In genomic region chr7:135708041-135708440, GRCh38 we compare ENCODE assay signal across 1 cellular context.
TF ChIP-seq lines count a peak whose summit lies in the region.

No MANE protein-coding gene starts in this region.

TF ChIP-seq in GM23338, 12 proteins besides CTCF, POLR2A, EP300 and RAD21 (continued from another document):
- no peak for TF ChIP-seq ZNF114 (CRISPR knock-in tag; IDR thresholded peaks at IDR 0.05)
- no peak for TF ChIP-seq JUNB (IDR thresholded peaks at IDR 0.05; ENCODE audit: unreplicated experiment)
- no peak for TF ChIP-seq EZH2phosphoT487 (IDR thresholded peaks at IDR 0.05; ENCODE audit: unreplicated experiment)
- no peak for TF ChIP-seq NANOG (IDR thresholded peaks at IDR 0.05; ENCODE audit: borderline replicate concordance)
- no peak for TF ChIP-seq CREB1 (CRISPR knock-in tag; IDR thresholded peaks at IDR 0.05; ENCODE audit: low read depth)
- TF ChIP-seq STAT1 (IDR thresholded peaks at IDR 0.05; ENCODE audit: unreplicated experiment) = no peak
- TF ChIP-seq, protein P1, sequence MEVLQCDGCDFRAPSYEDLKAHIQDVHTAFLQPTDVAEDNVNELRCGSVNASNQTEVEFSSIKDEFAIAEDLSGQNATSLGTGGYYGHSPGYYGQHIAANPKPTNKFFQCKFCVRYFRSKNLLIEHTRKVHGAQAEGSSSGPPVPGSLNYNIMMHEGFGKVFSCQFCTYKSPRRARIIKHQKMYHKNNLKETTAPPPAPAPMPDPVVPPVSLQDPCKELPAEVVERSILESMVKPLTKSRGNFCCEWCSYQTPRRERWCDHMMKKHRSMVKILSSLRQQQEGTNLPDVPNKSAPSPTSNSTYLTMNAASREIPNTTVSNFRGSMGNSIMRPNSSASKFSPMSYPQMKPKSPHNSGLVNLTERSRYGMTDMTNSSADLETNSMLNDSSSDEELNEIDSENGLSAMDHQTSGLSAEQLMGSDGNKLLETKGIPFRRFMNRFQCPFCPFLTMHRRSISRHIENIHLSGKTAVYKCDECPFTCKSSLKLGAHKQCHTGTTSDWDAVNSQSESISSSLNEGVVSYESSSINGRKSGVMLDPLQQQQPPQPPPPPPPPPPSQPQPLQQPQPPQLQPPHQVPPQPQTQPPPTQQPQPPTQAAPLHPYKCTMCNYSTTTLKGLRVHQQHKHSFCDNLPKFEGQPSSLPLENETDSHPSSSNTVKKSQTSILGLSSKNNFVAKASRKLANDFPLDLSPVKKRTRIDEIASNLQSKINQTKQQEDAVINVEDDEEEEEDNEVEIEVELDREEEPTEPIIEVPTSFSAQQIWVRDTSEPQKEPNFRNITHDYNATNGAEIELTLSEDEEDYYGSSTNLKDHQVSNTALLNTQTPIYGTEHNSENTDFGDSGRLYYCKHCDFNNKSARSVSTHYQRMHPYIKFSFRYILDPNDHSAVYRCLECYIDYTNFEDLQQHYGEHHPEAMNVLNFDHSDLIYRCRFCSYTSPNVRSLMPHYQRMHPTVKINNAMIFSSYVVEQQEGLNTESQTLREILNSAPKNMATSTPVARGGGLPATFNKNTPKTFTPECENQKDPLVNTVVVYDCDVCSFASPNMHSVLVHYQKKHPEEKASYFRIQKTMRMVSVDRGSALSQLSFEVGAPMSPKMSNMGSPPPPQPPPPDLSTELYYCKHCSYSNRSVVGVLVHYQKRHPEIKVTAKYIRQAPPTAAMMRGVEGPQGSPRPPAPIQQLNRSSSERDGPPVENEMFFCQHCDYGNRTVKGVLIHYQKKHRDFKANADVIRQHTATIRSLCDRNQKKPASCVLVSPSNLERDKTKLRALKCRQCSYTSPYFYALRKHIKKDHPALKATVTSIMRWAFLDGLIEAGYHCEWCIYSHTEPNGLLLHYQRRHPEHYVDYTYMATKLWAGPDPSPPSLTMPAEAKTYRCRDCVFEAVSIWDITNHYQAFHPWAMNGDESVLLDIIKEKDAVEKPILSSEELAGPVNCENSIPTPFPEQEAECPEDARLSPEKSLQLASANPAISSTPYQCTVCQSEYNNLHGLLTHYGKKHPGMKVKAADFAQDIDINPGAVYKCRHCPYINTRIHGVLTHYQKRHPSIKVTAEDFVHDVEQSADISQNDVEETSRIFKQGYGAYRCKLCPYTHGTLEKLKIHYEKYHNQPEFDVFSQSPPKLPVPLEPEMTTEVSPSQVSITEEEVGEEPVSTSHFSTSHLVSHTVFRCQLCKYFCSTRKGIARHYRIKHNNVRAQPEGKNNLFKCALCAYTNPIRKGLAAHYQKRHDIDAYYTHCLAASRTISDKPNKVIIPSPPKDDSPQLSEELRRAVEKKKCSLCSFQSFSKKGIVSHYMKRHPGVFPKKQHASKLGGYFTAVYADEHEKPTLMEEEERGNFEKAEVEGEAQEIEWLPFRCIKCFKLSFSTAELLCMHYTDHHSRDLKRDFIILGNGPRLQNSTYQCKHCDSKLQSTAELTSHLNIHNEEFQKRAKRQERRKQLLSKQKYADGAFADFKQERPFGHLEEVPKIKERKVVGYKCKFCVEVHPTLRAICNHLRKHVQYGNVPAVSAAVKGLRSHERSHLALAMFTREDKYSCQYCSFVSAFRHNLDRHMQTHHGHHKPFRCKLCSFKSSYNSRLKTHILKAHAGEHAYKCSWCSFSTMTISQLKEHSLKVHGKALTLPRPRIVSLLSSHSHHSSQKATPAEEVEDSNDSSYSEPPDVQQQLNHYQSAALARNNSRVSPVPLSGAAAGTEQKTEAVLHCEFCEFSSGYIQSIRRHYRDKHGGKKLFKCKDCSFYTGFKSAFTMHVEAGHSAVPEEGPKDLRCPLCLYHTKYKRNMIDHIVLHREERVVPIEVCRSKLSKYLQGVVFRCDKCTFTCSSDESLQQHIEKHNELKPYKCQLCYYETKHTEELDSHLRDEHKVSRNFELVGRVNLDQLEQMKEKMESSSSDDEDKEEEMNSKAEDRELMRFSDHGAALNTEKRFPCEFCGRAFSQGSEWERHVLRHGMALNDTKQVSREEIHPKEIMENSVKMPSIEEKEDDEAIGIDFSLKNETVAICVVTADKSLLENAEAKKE (CRISPR knock-in tag; IDR thresholded peaks at IDR 0.05) = no peak
- TF ChIP-seq, protein P2, sequence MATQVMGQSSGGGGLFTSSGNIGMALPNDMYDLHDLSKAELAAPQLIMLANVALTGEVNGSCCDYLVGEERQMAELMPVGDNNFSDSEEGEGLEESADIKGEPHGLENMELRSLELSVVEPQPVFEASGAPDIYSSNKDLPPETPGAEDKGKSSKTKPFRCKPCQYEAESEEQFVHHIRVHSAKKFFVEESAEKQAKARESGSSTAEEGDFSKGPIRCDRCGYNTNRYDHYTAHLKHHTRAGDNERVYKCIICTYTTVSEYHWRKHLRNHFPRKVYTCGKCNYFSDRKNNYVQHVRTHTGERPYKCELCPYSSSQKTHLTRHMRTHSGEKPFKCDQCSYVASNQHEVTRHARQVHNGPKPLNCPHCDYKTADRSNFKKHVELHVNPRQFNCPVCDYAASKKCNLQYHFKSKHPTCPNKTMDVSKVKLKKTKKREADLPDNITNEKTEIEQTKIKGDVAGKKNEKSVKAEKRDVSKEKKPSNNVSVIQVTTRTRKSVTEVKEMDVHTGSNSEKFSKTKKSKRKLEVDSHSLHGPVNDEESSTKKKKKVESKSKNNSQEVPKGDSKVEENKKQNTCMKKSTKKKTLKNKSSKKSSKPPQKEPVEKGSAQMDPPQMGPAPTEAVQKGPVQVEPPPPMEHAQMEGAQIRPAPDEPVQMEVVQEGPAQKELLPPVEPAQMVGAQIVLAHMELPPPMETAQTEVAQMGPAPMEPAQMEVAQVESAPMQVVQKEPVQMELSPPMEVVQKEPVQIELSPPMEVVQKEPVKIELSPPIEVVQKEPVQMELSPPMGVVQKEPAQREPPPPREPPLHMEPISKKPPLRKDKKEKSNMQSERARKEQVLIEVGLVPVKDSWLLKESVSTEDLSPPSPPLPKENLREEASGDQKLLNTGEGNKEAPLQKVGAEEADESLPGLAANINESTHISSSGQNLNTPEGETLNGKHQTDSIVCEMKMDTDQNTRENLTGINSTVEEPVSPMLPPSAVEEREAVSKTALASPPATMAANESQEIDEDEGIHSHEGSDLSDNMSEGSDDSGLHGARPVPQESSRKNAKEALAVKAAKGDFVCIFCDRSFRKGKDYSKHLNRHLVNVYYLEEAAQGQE (IDR thresholded peaks at IDR 0.05; ENCODE audit: unreplicated experiment) = no peak
- TF ChIP-seq POLR2AphosphoS5 (IDR thresholded peaks at IDR 0.05; ENCODE audit: low read depth) = no peak
